ENCODE assay signal across 14 cellular contexts in the genomic region with DNA sequence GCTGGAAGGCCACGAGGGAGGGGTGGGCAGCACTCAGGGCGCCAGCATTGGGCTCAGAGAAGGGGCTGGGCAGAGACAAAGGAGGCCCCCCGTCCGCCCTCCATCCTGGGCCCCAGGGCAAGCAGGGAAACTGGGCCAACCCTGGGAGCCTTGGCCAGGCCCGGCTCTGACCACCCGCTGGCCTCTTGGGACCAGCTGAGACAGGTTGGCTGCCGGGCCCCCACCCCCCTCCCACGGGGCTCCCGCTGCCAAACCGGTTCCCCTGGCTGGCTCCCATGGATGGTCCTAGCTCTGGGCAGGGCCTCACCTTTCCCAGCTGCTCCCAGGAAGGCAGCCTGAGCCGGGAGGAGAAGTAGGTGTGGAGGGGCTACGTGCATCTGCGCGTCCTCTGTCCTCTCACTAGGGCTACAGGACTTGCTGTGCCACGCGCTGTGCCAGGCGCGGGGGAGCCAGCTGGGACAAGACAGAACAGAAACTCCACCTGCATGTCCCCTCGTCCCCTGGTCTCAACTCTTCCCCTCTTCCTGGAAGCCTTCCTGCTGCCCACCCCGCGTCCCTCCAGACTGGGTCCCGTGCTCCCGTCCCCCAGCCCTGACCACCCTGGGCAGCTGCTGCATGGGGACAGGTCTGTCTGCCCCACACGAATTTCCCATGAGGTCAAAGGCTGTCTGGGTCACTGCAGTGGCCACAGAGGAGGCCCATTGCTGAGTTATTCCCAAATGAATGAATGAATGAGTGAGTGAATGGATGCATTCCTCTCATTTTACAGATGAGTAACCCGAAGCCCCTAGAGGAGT. TPM values are rescaled to one million over a fixed set of nuclear protein-coding genes. Genes with fewer than 3 reads are reported as not detected.
A peak's percentile ranks its signal among the peaks of the same experiment; 100 is the strongest.
DNase-seq lines count a peak whose midpoint lies in the region; ATAC-seq and TF ChIP-seq lines count a peak whose summit lies in the region.
"Had no signal": no experiment of that assay in that cellular context is flagged by ENCODE, and none has a peak within 500 bp of the region (broad histone marks: within the 10 kb centered on the region; RNA-seq: fewer than 3 reads in every experiment).

No MANE protein-coding gene starts in this region.

- H3K9me3 ChIP-seq in Caco-2 (no peaks in the 10 kb centered on the region), osteoblast (ENCODE audit: low read depth, low read length) (no peaks in the 10 kb centered on the region), smooth muscle cell (replicated peaks; ENCODE audit: low read depth) (no peaks in the 10 kb centered on the region)
- H3K9me3 ChIP-seq in naive thymus-derived CD4-positive, alpha-beta T cell (ENCODE audit: control insufficient read depth in 2 of 3, low read length in 3 of 3): no peaks in the 10 kb centered on the region
- H3K9me3 ChIP-seq: BE2C had no signal

- no peak overlapping the region for H2AFZ ChIP-seq in osteoblast (ENCODE audit: low read length)
- H2AFZ ChIP-seq in smooth muscle cell (ENCODE audit: low read depth): no peak overlapping the region

- no peak for TF ChIP-seq CTCF in Caco-2 (IDR thresholded peaks at IDR 0.05; ENCODE audit: insufficient read depth in 1 of 2, low read depth in 1 of 2, low read length in 1 of 2, severe bottlenecking in 1 of 2, unreplicated experiment in 1 of 2)
- TF ChIP-seq CTCF in osteoblast (IDR thresholded peaks at IDR 0.05; ENCODE audit: extremely low read depth, low read depth, low read length): no peak
- no peak for TF ChIP-seq CTCF in smooth muscle cell (IDR thresholded peaks at IDR 0.05; ENCODE audit: borderline replicate concordance, insufficient read depth, poor library complexity, severe bottlenecking)

- no TSS peak for BruUV-seq in Caco-2 (replicated peaks; lab: Mats Ljungman, UMichigan)

- peak overlapping the region; percentile 68 for H3K27ac Mint-ChIP-seq in Caco-2 (ENCODE audit: unreplicated experiment)
- no peak overlapping the region for H3K27ac Mint-ChIP-seq in naive thymus-derived CD4-positive, alpha-beta T cell

- POLR2A ChIA-PET in Caco-2 (lab: Charles Lee): interaction anchor here (0.6 kb wide), 1 partner anchor 238 kb away, joined by 3 read pairs; no protein-coding TSS in a partner anchor
- POLR2A ChIA-PET in naive thymus-derived CD4-positive, alpha-beta T cell (lab: Charles Lee): no interaction called here

- DNase-seq in Caco-2 (peak; percentile 64 to 71), NCI-H2196 (lab: John Stamatoyannopoulos, UW; ENCODE audit: unreplicated experiment) (peak; percentile 76), epithelial cell of prostate (ENCODE audit: low read depth, low spot score) (no peak), osteoblast (ENCODE audit: insufficient read length, low spot score, missing footprints) (peak; percentile 78), smooth muscle cell (lab: John Stamatoyannopoulos, UW; ENCODE audit: unreplicated experiment) (no peak)
- DNase-seq in naive thymus-derived CD4-positive, alpha-beta T cell: no peak
- DNase-seq: erythroblast, NCI-H1436 treated with DMSO at 0.1 percent for 48 hours, T1000 had no signal

- WGBS in smooth muscle cell (ENCODE audit: low lambda C conversion rate): 71% methylated on average over 23 of the region's 25 CpGs

- peaks cover 50% of the 10 kb centered on the region for H3K79me2 ChIP-seq in osteoblast (ENCODE audit: insufficient read depth, low read length)
- peaks cover 13% of the 10 kb centered on the region for H3K79me2 ChIP-seq in smooth muscle cell (ENCODE audit: low read depth)

- peaks cover 47% of the 10 kb centered on the region for H3K36me3 Mint-ChIP-seq in Caco-2 (ENCODE audit: insufficient read depth, unreplicated experiment)
- peaks cover 0 to 6% (median 0%) of the 10 kb centered on the region in 5 donors for H3K36me3 Mint-ChIP-seq in naive thymus-derived CD4-positive, alpha-beta T cell

- no peak overlapping the region for H3K4me2 ChIP-seq in osteoblast (ENCODE audit: insufficient read depth, low read length)
- H3K4me2 ChIP-seq in smooth muscle cell: no peak overlapping the region

- peak overlapping the region; percentile 42 for H3K4me3 Mint-ChIP-seq in Caco-2 (ENCODE audit: unreplicated experiment)
- no peak overlapping the region for H3K4me3 Mint-ChIP-seq in naive thymus-derived CD4-positive, alpha-beta T cell

- intact Hi-C loops in Caco-2 (cut with micrococcal nuclease; ENCODE audit: unreplicated experiment): no loop called here
- intact Hi-C loops in naive thymus-derived CD4-positive, alpha-beta T cell (cut with micrococcal nuclease): no loop called here

- H3K27me3 Mint-ChIP-seq in Caco-2 (ENCODE audit: insufficient read depth, unreplicated experiment): no peaks in the 10 kb centered on the region
- no peaks in the 10 kb centered on the region for H3K27me3 Mint-ChIP-seq in naive thymus-derived CD4-positive, alpha-beta T cell

- H3F3A ChIP-seq in smooth muscle cell (ENCODE audit: low read depth): no peaks in the 10 kb centered on the region

- CTCF ChIA-PET in Caco-2 (lab: Charles Lee): interaction anchor here (0.6 kb wide), 2 partner anchors 32 to 201 kb away, joined by 3 read pairs; no protein-coding TSS in a partner anchor
- CTCF ChIA-PET in naive thymus-derived CD4-positive, alpha-beta T cell (lab: Charles Lee): no interaction called here

- peaks cover 40% of the 10 kb centered on the region for H4K20me1 ChIP-seq in osteoblast (ENCODE audit: insufficient read depth, low read length)
- peaks cover 80% of the 10 kb centered on the region for H4K20me1 ChIP-seq in smooth muscle cell (ENCODE audit: low read depth)

- no peak overlapping the region for H3K4me3 ChIP-seq in Caco-2 (ENCODE audit: low read depth, low read length)
- H3K4me3 ChIP-seq in osteoblast (ENCODE audit: insufficient read depth, low read length): no peak overlapping the region
- H3K4me3 ChIP-seq in smooth muscle cell: no peak overlapping the region
- H3K4me3 ChIP-seq in naive thymus-derived CD4-positive, alpha-beta T cell (ENCODE audit: low read length): no peak overlapping the region

- no peaks in the 10 kb centered on the region for H3K9me3 Mint-ChIP-seq in Caco-2 (ENCODE audit: unreplicated experiment)
- H3K9me3 Mint-ChIP-seq in naive thymus-derived CD4-positive, alpha-beta T cell: no peaks in the 10 kb centered on the region

- H3K9ac ChIP-seq in smooth muscle cell (ENCODE audit: low read depth): no peak overlapping the region

- H3K27me3 ChIP-seq in Caco-2 (replicated peaks; ENCODE audit: control insufficient read depth, insufficient read depth, low read length): no peaks in the 10 kb centered on the region
- no peaks in the 10 kb centered on the region for H3K27me3 ChIP-seq in osteoblast (ENCODE audit: insufficient read depth, low read length)
- no peaks in the 10 kb centered on the region for H3K27me3 ChIP-seq in smooth muscle cell (ENCODE audit: low read depth)
- no peaks in the 10 kb centered on the region for H3K27me3 ChIP-seq in naive thymus-derived CD4-positive, alpha-beta T cell (ENCODE audit: control insufficient read depth in 2 of 2, insufficient read depth in 2 of 2, low read length in 2 of 2)
- H3K27me3 ChIP-seq: BE2C had no signal

- no peak for ATAC-seq in HG03354 (IDR thresholded peaks at IDR 0.05; ENCODE audit: poor library complexity, severe bottlenecking, unreplicated experiment)
- ATAC-seq in naive thymus-derived CD4-positive, alpha-beta T cell: no peak
- ATAC-seq in GM18505 (IDR thresholded peaks at IDR 0.05; ENCODE audit: unreplicated experiment): no peak

- H3K36me3 ChIP-seq in Caco-2 (ENCODE audit: control insufficient read depth, insufficient read depth, low read length) (no peaks in the 10 kb centered on the region; the same call in 1 of the 2 replicates), osteoblast (ENCODE audit: insufficient read depth, low read length) (peaks cover 10% of the 10 kb centered on the region), smooth muscle cell (ENCODE audit: low read depth) (no peaks in the 10 kb centered on the region)
- peaks cover 0 to 42% (median 0%) of the 10 kb centered on the region in 3 experiments for H3K36me3 ChIP-seq in naive thymus-derived CD4-positive, alpha-beta T cell (ENCODE audit: control insufficient read depth in 2 of 3, insufficient read depth in 3 of 3, low read length in 3 of 3)

- TF ChIP-seq POLR2A in GM18505 (IDR thresholded peaks at IDR 0.05; ENCODE audit: borderline replicate concordance, extremely low read depth, insufficient read depth, insufficient read length): no peak

- H3K27ac ChIP-seq in epithelial cell of prostate: peak overlapping the region; percentile 31
- H3K27ac ChIP-seq in osteoblast (ENCODE audit: low read depth, low read length): no peak overlapping the region
- no peak overlapping the region for H3K27ac ChIP-seq in smooth muscle cell (ENCODE audit: low read depth)
- H3K27ac ChIP-seq in naive thymus-derived CD4-positive, alpha-beta T cell (ENCODE audit: low read depth, low read length): no peak overlapping the region

- H3K4me1 Mint-ChIP-seq in Caco-2 (ENCODE audit: low read depth, unreplicated experiment): peaks cover 21% of the 10 kb centered on the region
- peaks cover 0 to 11% (median 0%) of the 10 kb centered on the region in 7 donors for H3K4me1 Mint-ChIP-seq in naive thymus-derived CD4-positive, alpha-beta T cell

- H3K4me1 ChIP-seq in Caco-2 (peaks cover 24% of the 10 kb centered on the region), osteoblast (ENCODE audit: insufficient read depth, low read length) (no peaks in the 10 kb centered on the region), smooth muscle cell (ENCODE audit: low read depth) (peaks cover 4% of the 10 kb centered on the region)
- H3K4me1 ChIP-seq in naive thymus-derived CD4-positive, alpha-beta T cell (ENCODE audit: control insufficient read depth in 2 of 2, insufficient read depth in 2 of 2, low read length in 2 of 2): no peaks in the 10 kb centered on the region

RNA-seq across cellular contexts. Expression of a gene that starts 29.1 kb away (rescaled TPM):
- total RNA-seq in Caco-2 (2022) (0.39 and 0.84 TPM in 2 replicates), osteoblast (not detected in 2 replicates), smooth muscle cell (2.2 and 4.0 TPM in 2 replicates)
- 1.5 TPM in 2 replicates for polyA plus RNA-seq in smooth muscle cell
- total RNA-seq in naive thymus-derived CD4-positive, alpha-beta T cell: not detected
- polyA plus RNA-seq in naive thymus-derived CD4-positive, alpha-beta T cell: not detected
- total RNA-seq: aorta had no signal

RNA-seq across cellular contexts. Expression of a gene that starts 36.4 kb away (rescaled TPM):
- total RNA-seq in Caco-2 (2022) (not detected in 2 replicates), osteoblast (not detected in 2 replicates), smooth muscle cell (not detected in 2 replicates)
- polyA plus RNA-seq in smooth muscle cell: not detected in 2 replicates
- total RNA-seq in naive thymus-derived CD4-positive, alpha-beta T cell: not detected
- not detected for polyA plus RNA-seq in naive thymus-derived CD4-positive, alpha-beta T cell
- total RNA-seq: aorta, renal cortical epithelial cell had no signal

RNA-seq across cellular contexts. Expression of a gene that starts 42.1 kb away (rescaled TPM):
- total RNA-seq in Caco-2 (2022) (98.6 and 112 TPM in 2 replicates), osteoblast (6.8 and 9.4 TPM in 2 replicates), smooth muscle cell (9.7 and 11.8 TPM in 2 replicates)
- 19.1 and 19.9 TPM in 2 replicates for polyA plus RNA-seq in smooth muscle cell
- 10 to 100 TPM in 4 of 5 experiments, 1 to 10 TPM in 1; 9.3 to 17.5 (median 12.7) TPM for total RNA-seq in naive thymus-derived CD4-positive, alpha-beta T cell
- polyA plus RNA-seq in naive thymus-derived CD4-positive, alpha-beta T cell: 1 to 10 TPM; 1.0 to 1.9 TPM

Comparison
In these comparisons a context has a peak if more than half of its experiments do, and no peak if none do; other contexts are left out.
1. DNase-seq: peak in Caco-2 (2 of 2), NCI-H2196 (single experiment) and osteoblast (single experiment); none in epithelial cell of prostate (single experiment), smooth muscle cell (single experiment) and naive thymus-derived CD4-positive, alpha-beta T cell (0 of 9).